Comparison of ENCODE assay signal across 16 cellular contexts in the genomic region with DNA sequence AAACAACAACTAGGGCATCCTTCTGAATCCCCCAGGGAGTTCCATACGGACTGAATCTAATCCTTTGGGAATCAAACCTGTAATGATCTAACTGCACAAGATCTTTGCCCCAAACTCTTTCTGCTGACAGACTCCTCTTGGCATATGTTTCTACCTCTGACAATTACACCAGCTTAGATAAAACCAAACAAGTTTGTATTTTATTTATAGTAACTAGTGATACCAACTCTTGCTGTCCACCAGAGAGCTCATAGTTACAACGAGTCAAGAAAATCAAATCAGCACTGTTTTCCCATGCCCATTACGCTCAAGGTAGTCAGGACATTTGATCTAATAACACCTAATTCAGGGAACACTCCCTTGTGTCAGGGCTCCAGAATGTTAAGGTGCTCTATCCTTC.
DNase-seq lines count a peak whose midpoint lies in the region; ATAC-seq and TF ChIP-seq lines count a peak whose summit lies in the region.
"Had no signal": no experiment of that assay in that cellular context is flagged by ENCODE, and none has a peak within 500 bp of the region (broad histone marks: within the 10 kb centered on the region; RNA-seq: fewer than 3 reads in every experiment).

No MANE protein-coding gene starts in this region.

- no peak for TF ChIP-seq CTCF in left ventricle myocardium inferior (IDR thresholded peaks at IDR 0.05; ENCODE audit: borderline replicate concordance)

- H3K27ac ChIP-seq in left ventricle myocardium inferior (replicated peaks): no peak overlapping the region
- H3K27ac ChIP-seq: 22Rv1; A549; BLaER1 treated with 17β-estradiol and CSF1 and Interleukin-3, amounts not matched to agents 10 nM and 100 nM; C4-2B had no signal

- no peak overlapping the region for H3K4me3 ChIP-seq in left ventricle myocardium inferior
- H3K4me3 ChIP-seq: A549; BLaER1 treated with 17β-estradiol and CSF1 and Interleukin-3, amounts not matched to agents 10 nM and 100 nM had no signal

- ATAC-seq in Right ventricle myocardium superior (ENCODE audit: poor library complexity) (peak; percentile 71), left ventricle myocardium superior (peak; percentile 60)
- ATAC-seq: A549; CD8-positive, alpha-beta T cell had no signal

- intact Hi-C loops in Right ventricle myocardium superior (cut with DNase I) (no loop called here), cardiac septum (cut with DNase I) (no loop called here), left ventricle myocardium superior (cut with micrococcal nuclease) (no loop called here), left ventricle myocardium inferior (cut with micrococcal nuclease) (no loop called here)

- H3K36me3 ChIP-seq in left ventricle myocardium inferior: no peaks in the 10 kb centered on the region
- H3K36me3 ChIP-seq: BLaER1 treated with 17β-estradiol and CSF1 and Interleukin-3, amounts not matched to agents 10 nM and 100 nM had no signal

- H3K4me1 ChIP-seq in left ventricle myocardium inferior: peaks cover 20% of the 10 kb centered on the region
- H3K4me1 ChIP-seq: A549; BLaER1 treated with 17β-estradiol and CSF1 and Interleukin-3, amounts not matched to agents 10 nM and 100 nM; Caco-2 had no signal

- no peaks in the 10 kb centered on the region for H3K27me3 ChIP-seq in left ventricle myocardium inferior (ENCODE audit: low read depth)
- H3K27me3 ChIP-seq: BLaER1 treated with 17β-estradiol and CSF1 and Interleukin-3, amounts not matched to agents 10 nM and 100 nM had no signal

- H3K9me3 ChIP-seq in left ventricle myocardium inferior (replicated peaks): no peaks in the 10 kb centered on the region
- H3K9me3 ChIP-seq: A549; BLaER1 treated with 17β-estradiol and CSF1 and Interleukin-3, amounts not matched to agents 10 nM and 100 nM; Caco-2 had no signal

- DNase-seq in Right ventricle myocardium superior: no peak
- no peak for DNase-seq in cardiac septum (ENCODE audit: low spot score)
- no peak for DNase-seq in left ventricle myocardium superior
- DNase-seq in left ventricle myocardium inferior: no peak
- no peak for DNase-seq in NCI-H82 (lab: John Stamatoyannopoulos, UW)
- DNase-seq: AML-193; Caco-2; Calu3; CD4-positive, alpha-beta T cell; CD8-positive, alpha-beta T cell; DMS79 treated with DMSO at 0.1 percent for 48 hours; GF-D8 had no signal
